ENCODE assay signal across 24 cellular contexts in genomic region chr10:52452600-52453493, GRCh38.
DNase-seq lines count a peak whose midpoint lies in the region; ATAC-seq and TF ChIP-seq lines count a peak whose summit lies in the region.
"Had no signal": no experiment of that assay in that cellular context is flagged by ENCODE, and none has a peak within 500 bp of the region (broad histone marks: within the 10 kb centered on the region; RNA-seq: fewer than 3 reads in every experiment).

No MANE protein-coding gene starts in this region.

- no peak overlapping the region for H3K4ac ChIP-seq in mesendoderm (ENCODE audit: low read depth, low read length)

- H3K23ac ChIP-seq in mesendoderm (ENCODE audit: low read length): no peak overlapping the region

- H3K79me2 ChIP-seq in mammary epithelial cell (ENCODE audit: insufficient read depth, low read length) (peaks cover 37% of the 10 kb centered on the region), mesendoderm (ENCODE audit: control insufficient read depth, insufficient read depth, low read length) (no peaks in the 10 kb centered on the region)

- H4K20me1 ChIP-seq in mammary epithelial cell (ENCODE audit: insufficient read depth, low read length): no peaks in the 10 kb centered on the region

- H3K79me1 ChIP-seq in mesendoderm (ENCODE audit: low read length): no peaks in the 10 kb centered on the region

- intact Hi-C loops in mammary epithelial cell (cut with micrococcal nuclease): loop anchor here (1.0 kb wide), 2 partner anchors 10 to 34 kb away; no protein-coding TSS in a partner anchor
- intact Hi-C loops in esophagus squamous epithelium (cut with DNase I): no loop called here

- no peak overlapping the region for H4K5ac ChIP-seq in mesendoderm (ENCODE audit: low read length)

- no peak overlapping the region for H3K56ac ChIP-seq in mesendoderm (ENCODE audit: low read length)

- H3K4me2 ChIP-seq in mammary epithelial cell (ENCODE audit: insufficient read depth, low read depth, low read length): peak overlapping the region; percentile 79
- H3K4me2 ChIP-seq in mesendoderm (ENCODE audit: low read length): no peak overlapping the region

- H2BK15ac ChIP-seq in mesendoderm (replicated peaks; ENCODE audit: low read depth): no peak overlapping the region

- H3K9me3 ChIP-seq in HUES48 (ENCODE audit: control insufficient read depth, insufficient read depth, low read length) (no peaks in the 10 kb centered on the region), mammary epithelial cell (replicated peaks; ENCODE audit: insufficient read depth, low read length) (no peaks in the 10 kb centered on the region), esophagus squamous epithelium (no peaks in the 10 kb centered on the region)
- H3K9me3 ChIP-seq: lower lobe of right lung, tibial nerve had no signal

- H3K36me3 ChIP-seq in HUES48 (ENCODE audit: control insufficient read depth, insufficient read depth, low read length) (no peaks in the 10 kb centered on the region), mammary epithelial cell (ENCODE audit: insufficient read depth, low read length) (peaks cover 9% of the 10 kb centered on the region), mesendoderm (ENCODE audit: control insufficient read depth, insufficient read depth, low read length) (no peaks in the 10 kb centered on the region), esophagus squamous epithelium (no peaks in the 10 kb centered on the region)
- H3K36me3 ChIP-seq: lower lobe of right lung, tibial nerve had no signal

- in situ Hi-C loops in mammary epithelial cell (cut with MboI; ENCODE audit: low sequenced_read_pairs in 2 of 2): loop anchor here in 1 of 2 donors (5.0 kb wide), 1 partner anchor 34 kb away; no protein-coding TSS in a partner anchor

- no peak overlapping the region for H2AK5ac ChIP-seq in mesendoderm (ENCODE audit: low read length)

- peak overlapping the region; percentile 21 for H3K27ac ChIP-seq in HUES48 (ENCODE audit: low read depth, low read length)
- peak overlapping the region; percentile 94 for H3K27ac ChIP-seq in mammary epithelial cell (ENCODE audit: insufficient read depth, low read depth, low read length)
- peak overlapping the region; percentile 57 for H3K27ac ChIP-seq in mesendoderm (ENCODE audit: low read depth, low read length)
- H3K27ac ChIP-seq in esophagus squamous epithelium: no peak overlapping the region
- H3K27ac ChIP-seq: lower lobe of right lung, tibial nerve had no signal

- no peak overlapping the region for H2BK120ac ChIP-seq in mesendoderm (ENCODE audit: low read depth, low read length)

- H3K9ac ChIP-seq in HUES48 (ENCODE audit: low read depth, low read length): no peak overlapping the region
- H3K9ac ChIP-seq in mammary epithelial cell (ENCODE audit: insufficient read depth, low read length): peak overlapping the region; percentile 24
- H3K9ac ChIP-seq in mesendoderm (ENCODE audit: low read length): no peak overlapping the region

- no peak for TF ChIP-seq POLR2A in esophagus squamous epithelium (IDR thresholded peaks at IDR 0.05)

- no peak overlapping the region for H4K8ac ChIP-seq in mesendoderm (ENCODE audit: low read depth, low read length)

- H3K27me3 ChIP-seq in HUES48 (ENCODE audit: control insufficient read depth, insufficient read depth, low read length) (no peaks in the 10 kb centered on the region), mammary epithelial cell (ENCODE audit: insufficient read depth, low read length) (no peaks in the 10 kb centered on the region), mesendoderm (ENCODE audit: insufficient read depth, low read length, poor library complexity) (peaks cover 2% of the 10 kb centered on the region), esophagus squamous epithelium (no peaks in the 10 kb centered on the region)
- H3K27me3 ChIP-seq: tibial nerve had no signal

- CTCF ChIA-PET in mammary epithelial cell (lab: Charles Lee; ENCODE audit: low non-redundant PET): interaction anchor here (0.6 to 0.7 kb wide), 2 partner anchors 139 to 499 kb away, joined by 3 to 4 read pairs; no protein-coding TSS in a partner anchor

- dilution Hi-C loops in mammary epithelial cell (cut with HindIII; ENCODE audit: low sequenced_read_pairs): no loop called here

- ATAC-seq in GM21737 (IDR thresholded peaks at IDR 0.05; ENCODE audit: unreplicated experiment): no peak
- ATAC-seq: activated CD8-positive, alpha-beta T cell treated with anti-CD3 and anti-CD28 coated beads, Interleukin-2, amount 10 ng/mL, durations not matched to agents 7 days and 5 days; CD8-positive, alpha-beta T cell; lower lobe of right lung; stimulated activated naive CD8-positive, alpha-beta T cell treated with anti-CD3 and anti-CD28 coated beads, Interleukin-15, amount 100 ng/mL, for 72 hours; T-cell had no signal

- DNase-seq in ELF-1 (ENCODE audit: low read depth, low spot score) (peak; percentile 40), mammary epithelial cell (no peak), mesendoderm (peak; percentile 95), GOT3 (lab: John Stamatoyannopoulos, UW) (no peak), esophagus squamous epithelium (lab: John Stamatoyannopoulos, UW) (no peak), epidermal melanocyte (ENCODE audit: insufficient read length, low spot score) (no peak)
- DNase-seq: activated CD4-positive, CD25-positive, alpha-beta regulatory T cell treated with anti-CD3 and anti-CD28 coated beads, Interleukin-2, amount 50 U/mL, for 72 hours; activated CD8-positive, alpha-beta T cell treated with anti-CD3 and anti-CD28 coated beads, Interleukin-2, amount 10 ng/mL, durations not matched to agents 7 days and 5 days; activated T-cell treated with anti-CD3 and anti-CD28 coated beads, Interleukin-2, amount 50 U/mL, for 1 hour; AML-193; CD8-positive, alpha-beta T cell; DMS53; hippocampal formation; lower lobe of right lung; NCI-H1436 treated with DMSO at 0.1 percent for 48 hours; NCI-H2171; NCI-H69; occipital lobe; SHP77; stimulated activated naive CD8-positive, alpha-beta T cell treated with anti-CD3 and anti-CD28 coated beads, Interleukin-15, amount 100 ng/mL, for 72 hours; T-cell had no signal

- H3K4me3 ChIP-seq in HUES48 (ENCODE audit: low read depth, low read length): no peak overlapping the region
- peak overlapping the region; percentile 51 to 57 (median 56) for H3K4me3 ChIP-seq in mammary epithelial cell (replicated peaks in 1 of 3; ENCODE audit: insufficient read depth in 1 of 3, low read depth in 2 of 3, low read length in 3 of 3)
- no peak overlapping the region for H3K4me3 ChIP-seq in mesendoderm (ENCODE audit: low read length)
- H3K4me3 ChIP-seq in esophagus squamous epithelium: no peak overlapping the region
- H3K4me3 ChIP-seq: lower lobe of right lung, tibial nerve had no signal

- peaks cover 9% of the 10 kb centered on the region for H3K4me1 ChIP-seq in HUES48 (ENCODE audit: control insufficient read depth, insufficient read depth, low read length)
- H3K4me1 ChIP-seq in mammary epithelial cell (ENCODE audit: insufficient read depth, low read length): peaks cover 66% of the 10 kb centered on the region
- H3K4me1 ChIP-seq in mesendoderm (ENCODE audit: control insufficient read depth, low read depth, low read length): peaks cover 4% of the 10 kb centered on the region
- no peaks in the 10 kb centered on the region for H3K4me1 ChIP-seq in esophagus squamous epithelium
- H3K4me1 ChIP-seq: lower lobe of right lung, tibial nerve had no signal

- WGBS in mammary epithelial cell (ENCODE audit: low coverage, missing lambda C conversion rate): 92% methylated on average over 12 of the region's 12 CpGs
- WGBS in mesendoderm (ENCODE audit: extremely low coverage, insufficient coverage, low lambda C conversion rate): no CpG with 5 or more reads among the region's 12 CpGs
- 59 to 64% methylated on average over 12 of the region's 12 CpGs for WGBS in esophagus squamous epithelium, 2 donors

- no peak for TF ChIP-seq CTCF in mammary epithelial cell (conservative IDR thresholded peaks at IDR 0.05 in 1 of 2, IDR thresholded peaks at IDR 0.05 in 1 of 2; ENCODE audit: extremely low read depth in 1 of 2, insufficient read depth in 1 of 2, low read depth in 1 of 2, low read length in 2 of 2)
- no peak for TF ChIP-seq CTCF in esophagus squamous epithelium (IDR thresholded peaks at IDR 0.05)

- no peak overlapping the region for H2BK5ac ChIP-seq in mesendoderm (ENCODE audit: low read length)

- H2AFZ ChIP-seq in mammary epithelial cell (ENCODE audit: low read depth, low read length): peak overlapping the region; percentile 22

- peak overlapping the region; percentile 90 for H3K18ac ChIP-seq in mesendoderm (ENCODE audit: low read length)

- no TSS peak for BruUV-seq in mammary epithelial cell (replicated peaks; lab: Mats Ljungman, UMichigan)

Comparison
In these comparisons a context has a peak if more than half of its experiments do, and no peak if none do; other contexts are left out.
1. DNase-seq: peak in ELF-1 (single experiment) and mesendoderm (single experiment); none in mammary epithelial cell (single experiment), GOT3 (single experiment), esophagus squamous epithelium (single experiment) and epidermal melanocyte (single experiment).
2. H3K27ac ChIP-seq: peak in HUES48 (single experiment), mammary epithelial cell (single experiment) and mesendoderm (single experiment); none in esophagus squamous epithelium (0 of 4).
3. H3K4me3 ChIP-seq: peak in mammary epithelial cell (3 of 3); none in HUES48 (single experiment), mesendoderm (single experiment) and esophagus squamous epithelium (0 of 4).